In the genomic region with DNA sequence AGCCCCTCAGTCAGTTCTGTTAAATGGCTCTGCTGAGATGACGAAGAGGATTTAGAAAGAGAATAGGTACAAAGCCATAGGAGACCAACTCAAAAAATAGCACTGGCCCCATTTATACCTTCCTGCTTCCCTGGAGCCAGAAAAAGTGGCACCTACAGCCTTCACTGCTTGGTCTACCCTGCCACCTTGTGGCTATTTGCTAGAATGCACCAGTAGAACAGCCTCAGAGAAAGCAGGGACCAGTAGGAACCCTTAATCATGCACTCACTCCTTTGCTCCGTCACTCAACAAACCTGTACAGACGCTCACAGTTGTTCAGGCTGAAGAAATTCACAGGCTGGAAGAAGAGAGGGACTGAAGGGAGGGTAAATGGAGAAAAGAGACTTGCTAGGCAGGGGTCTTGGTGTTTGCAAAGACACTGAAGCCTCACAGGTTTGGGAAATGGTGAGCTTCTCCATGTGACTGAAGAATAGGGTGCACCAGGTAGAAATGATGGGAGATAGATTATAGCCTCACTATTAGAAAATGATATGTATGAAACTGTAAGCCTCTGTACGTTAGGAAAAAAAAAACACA, we compare ENCODE assay signal across 8 cellular contexts. TPM values are rescaled to one million over a fixed set of nuclear protein-coding genes. Genes with fewer than 3 reads are reported as not detected.
DNase-seq lines count a peak whose midpoint lies in the region; ATAC-seq and TF ChIP-seq lines count a peak whose summit lies in the region.

No MANE protein-coding gene starts in this region.

- no peak overlapping the region for H3K27ac ChIP-seq in CD4-positive, CD25-positive, alpha-beta regulatory T cell (ENCODE audit: insufficient read depth, low read length, poor library complexity, severe bottlenecking)
- H3K27ac ChIP-seq in coronary artery (no peak overlapping the region), lower lobe of right lung (no peak overlapping the region)

- H3K4me3 ChIP-seq in CD4-positive, CD25-positive, alpha-beta regulatory T cell (ENCODE audit: low read depth, low read length): no peak overlapping the region
- H3K4me3 ChIP-seq in coronary artery (no peak overlapping the region), lower lobe of right lung (no peak overlapping the region)

- peak overlapping the region in 1 of 3 donors; percentile 61 for H3K27ac Mint-ChIP-seq in CD4-positive, CD25-positive, alpha-beta regulatory T cell
- no peak overlapping the region for H3K27ac Mint-ChIP-seq in activated CD4-positive, alpha-beta T cell treated with anti-CD3 and anti-CD28 coated beads for 36 hours

- peaks cover 4% of the 10 kb centered on the region for H3K27me3 Mint-ChIP-seq in CD4-positive, CD25-positive, alpha-beta regulatory T cell
- H3K27me3 Mint-ChIP-seq in activated CD4-positive, alpha-beta T cell treated with anti-CD3 and anti-CD28 coated beads for 36 hours: no peaks in the 10 kb centered on the region

- peak; percentile 82 to 86 for ATAC-seq in CD4-positive, CD25-positive, alpha-beta regulatory T cell (ENCODE audit: low read depth in 2 of 2)
- ATAC-seq in GM19372 (IDR thresholded peaks at IDR 0.05; ENCODE audit: low read depth, unreplicated experiment) (peak; percentile 94), HG03460 (IDR thresholded peaks at IDR 0.05; ENCODE audit: unreplicated experiment) (peak; percentile 87), lower lobe of right lung (peak; percentile 94)
- ATAC-seq in activated CD4-positive, alpha-beta T cell treated with anti-CD3 and anti-CD28 coated beads for 36 hours: peak; percentile 80

- no peaks in the 10 kb centered on the region for H3K4me1 ChIP-seq in CD4-positive, CD25-positive, alpha-beta regulatory T cell (ENCODE audit: control insufficient read depth, insufficient read depth, low read length, poor library complexity, severe bottlenecking)
- no peaks in the 10 kb centered on the region for H3K4me1 ChIP-seq in lower lobe of right lung

- no peaks in the 10 kb centered on the region for H3K36me3 Mint-ChIP-seq in CD4-positive, CD25-positive, alpha-beta regulatory T cell
- no peaks in the 10 kb centered on the region for H3K36me3 Mint-ChIP-seq in activated CD4-positive, alpha-beta T cell treated with anti-CD3 and anti-CD28 coated beads for 36 hours (ENCODE audit: low read depth)

- intact Hi-C loops in activated CD4-positive, alpha-beta T cell treated with anti-CD3 and anti-CD28 coated beads for 36 hours (cut with DNase I, micrococcal nuclease): loop anchor here (1.0 kb wide), 4 partner anchors 35 to 494 kb away; no protein-coding TSS in a partner anchor
- intact Hi-C loops in lower lobe of right lung (cut with DNase I): no loop called here

- CTCF ChIA-PET in activated CD4-positive, alpha-beta T cell treated with anti-CD3 and anti-CD28 coated beads for 36 hours (lab: Charles Lee): interaction anchor here (0.7 to 8.2 kb wide), 21 partner anchors 8 to 1434 kb away, joined by 3 to 81 read pairs (median 3); partner anchors contain the start of gene RTP2

- peaks cover 2 to 11% (median 6%) of the 10 kb centered on the region in 4 donors for H3K4me1 Mint-ChIP-seq in CD4-positive, CD25-positive, alpha-beta regulatory T cell
- peaks cover 12% of the 10 kb centered on the region for H3K4me1 Mint-ChIP-seq in activated CD4-positive, alpha-beta T cell treated with anti-CD3 and anti-CD28 coated beads for 36 hours

- no peaks in the 10 kb centered on the region for H3K36me3 ChIP-seq in CD4-positive, CD25-positive, alpha-beta regulatory T cell (ENCODE audit: control insufficient read depth, insufficient read depth, low read length)
- no peaks in the 10 kb centered on the region for H3K36me3 ChIP-seq in lower lobe of right lung

- H3K27me3 ChIP-seq in CD4-positive, CD25-positive, alpha-beta regulatory T cell (ENCODE audit: control insufficient read depth, insufficient read depth, low read length): no peaks in the 10 kb centered on the region
- H3K27me3 ChIP-seq in lower lobe of right lung (ENCODE audit: low read depth): no peaks in the 10 kb centered on the region

- POLR2A ChIA-PET in activated CD4-positive, alpha-beta T cell treated with anti-CD3 and anti-CD28 coated beads for 36 hours (lab: Charles Lee): no interaction called here

- DNase-seq in CD4-positive, CD25-positive, alpha-beta regulatory T cell: peak; percentile 53 to 82 (median 70)
- peak; percentile 62 to 84 for DNase-seq in NCI-H524 (lab: John Stamatoyannopoulos, UW)
- DNase-seq in activated CD4-positive, alpha-beta T cell treated with anti-CD3 and anti-CD28 coated beads for 36 hours: peak; percentile 82
- DNase-seq in coronary artery (ENCODE audit: low spot score): no peak
- no peak for DNase-seq in lower lobe of right lung
- DNase-seq in stimulated activated CD8-positive, alpha-beta memory T cell treated with anti-CD3 and anti-CD28 coated beads, Interleukin-15, amount 100 ng/mL, for 48 hours (ENCODE audit: low read depth in 2 of 2): peak; percentile 41 to 50

- H3K9me3 ChIP-seq in CD4-positive, CD25-positive, alpha-beta regulatory T cell (ENCODE audit: control insufficient read depth in 2 of 2, low read length in 2 of 2): no peaks in the 10 kb centered on the region
- H3K9me3 ChIP-seq in lower lobe of right lung: no peaks in the 10 kb centered on the region

- no peaks in the 10 kb centered on the region for H3K9me3 Mint-ChIP-seq in CD4-positive, CD25-positive, alpha-beta regulatory T cell
- no peaks in the 10 kb centered on the region for H3K9me3 Mint-ChIP-seq in activated CD4-positive, alpha-beta T cell treated with anti-CD3 and anti-CD28 coated beads for 36 hours (ENCODE audit: low read depth)

- no peak overlapping the region for H3K4me3 Mint-ChIP-seq in CD4-positive, CD25-positive, alpha-beta regulatory T cell
- H3K4me3 Mint-ChIP-seq in activated CD4-positive, alpha-beta T cell treated with anti-CD3 and anti-CD28 coated beads for 36 hours: no peak overlapping the region

- TF ChIP-seq CTCF in coronary artery (IDR thresholded peaks at IDR 0.05) (peak; percentile 74), lower lobe of right lung (IDR thresholded peaks at IDR 0.05) (peak; percentile 95)

RNA-seq across cellular contexts. Expression of gene RTP2, which starts 12.1 kb away (rescaled TPM):
- not detected for total RNA-seq in CD4-positive, CD25-positive, alpha-beta regulatory T cell
- polyA plus RNA-seq in CD4-positive, CD25-positive, alpha-beta regulatory T cell: not detected
- not detected for total RNA-seq in activated CD4-positive, alpha-beta T cell treated with anti-CD3 and anti-CD28 coated beads for 36 hours
- not detected for total RNA-seq in lower lobe of right lung

RNA-seq across cellular contexts. Expression of gene BCL6, which starts 30.8 kb away (rescaled TPM):
- total RNA-seq in CD4-positive, CD25-positive, alpha-beta regulatory T cell: 39.6 TPM
- polyA plus RNA-seq in CD4-positive, CD25-positive, alpha-beta regulatory T cell: 1 to 10 TPM; 1.8 to 3.4 (median 2.5) TPM
- 10 to 100 TPM; 42.9 to 52.8 TPM for total RNA-seq in activated CD4-positive, alpha-beta T cell treated with anti-CD3 and anti-CD28 coated beads for 36 hours
- total RNA-seq in lower lobe of right lung: 123 TPM

RNA-seq across cellular contexts. Expression of gene SST, which starts 44.3 kb away (rescaled TPM):
- total RNA-seq in CD4-positive, CD25-positive, alpha-beta regulatory T cell: not detected
- not detected for polyA plus RNA-seq in CD4-positive, CD25-positive, alpha-beta regulatory T cell
- total RNA-seq in activated CD4-positive, alpha-beta T cell treated with anti-CD3 and anti-CD28 coated beads for 36 hours: not detected
- not detected for total RNA-seq in lower lobe of right lung

Comparison
In these comparisons a context has a peak if more than half of its experiments do, and no peak if none do; other contexts are left out.
1. DNase-seq: peak in CD4-positive, CD25-positive, alpha-beta regulatory T cell (3 of 3), NCI-H524 (2 of 2), activated CD4-positive, alpha-beta T cell treated with anti-CD3 and anti-CD28 coated beads for 36 hours (single experiment) and stimulated activated CD8-positive, alpha-beta memory T cell treated with anti-CD3 and anti-CD28 coated beads, Interleukin-15, amount 100 ng/mL, for 48 hours (2 of 2); none in coronary artery (single experiment) and lower lobe of right lung (single experiment).
2. Peak in every context shown above with its lines, with median percentiles within 50 percentile points of each other: ATAC-seq.